9 cellular contexts compared by ENCODE assay signal in genomic region chr20:20710443-20710842, GRCh38. TPM values are rescaled to one million over a fixed set of nuclear protein-coding genes. Genes with fewer than 3 reads are reported as not detected.
DNase-seq lines count a peak whose midpoint lies in the region; ATAC-seq, FAIRE-seq and TF ChIP-seq lines count a peak whose summit lies in the region.
"Had no signal": no experiment of that assay in that cellular context is flagged by ENCODE, and none has a peak within 500 bp of the region (broad histone marks: within the 10 kb centered on the region; RNA-seq: fewer than 3 reads in every experiment).

No MANE protein-coding gene starts in this region.

- CTCF ChIA-PET in Caco-2 (lab: Charles Lee) (interaction anchor here (0.6 to 0.9 kb wide), 3 partner anchors 12 to 148 kb away, joined by 3 to 6 read pairs (median 3); no protein-coding TSS in a partner anchor), OCI-LY7 (lab: Charles Lee; ENCODE audit: unreplicated experiment) (no interaction called here), WTC11 (lab: Charles Lee) (interaction anchor here (0.6 kb wide), 1 partner anchor 452 kb away, joined by 4 read pairs; no protein-coding TSS in a partner anchor)

- H3K27ac Mint-ChIP-seq in Caco-2 (ENCODE audit: unreplicated experiment) (peak overlapping the region; percentile 24), endodermal cell (no peak overlapping the region), WTC11 (no peak overlapping the region)

- intact Hi-C loops in Caco-2 (cut with micrococcal nuclease; ENCODE audit: unreplicated experiment), result no loop called here
- intact Hi-C loops in OCI-LY7 (cut with micrococcal nuclease; ENCODE audit: unreplicated experiment), result loop anchor here (5.0 kb wide), 1 partner anchor 43 kb away; no protein-coding TSS in a partner anchor
- intact Hi-C loops in pancreas (cut with DNase I), result no loop called here

- H3K9ac ChIP-seq in endodermal cell (ENCODE audit: extremely low read depth, low read length, poor library complexity, severe bottlenecking), result no peak overlapping the region

- no peaks in the 10 kb centered on the region for H3K9me2 ChIP-seq in OCI-LY7 (ENCODE audit: insufficient read depth, low read length)

- H3K9me3 ChIP-seq in Caco-2 (no peaks in the 10 kb centered on the region), OCI-LY7 (ENCODE audit: low read length) (no peaks in the 10 kb centered on the region), endodermal cell (ENCODE audit: control insufficient read depth, low read length) (no peaks in the 10 kb centered on the region), pancreas (no peaks in the 10 kb centered on the region)

- BruUV-seq in Caco-2 (replicated peaks; lab: Mats Ljungman, UMichigan) (TSS peak; percentile 21), OCI-LY7 (replicated peaks; lab: Mats Ljungman, UMichigan) (TSS peak; percentile 64)

- H3K9me3 Mint-ChIP-seq in Caco-2 (ENCODE audit: unreplicated experiment) (no peaks in the 10 kb centered on the region), endodermal cell (no peaks in the 10 kb centered on the region), WTC11 (peaks cover 6% of the 10 kb centered on the region; the same call in 1 of the 2 replicates)

- H3K79me2 ChIP-seq in OCI-LY7 (ENCODE audit: insufficient read depth, low read depth, low read length), result peaks cover 9% of the 10 kb centered on the region; the same call in 1 of the 2 replicates

- H3K36me3 Mint-ChIP-seq in Caco-2 (ENCODE audit: insufficient read depth, unreplicated experiment) (peaks cover 13% of the 10 kb centered on the region), endodermal cell (ENCODE audit: low read depth) (no peaks in the 10 kb centered on the region), WTC11 (no peaks in the 10 kb centered on the region)

- peak overlapping the region; percentile 87 for H3K4me2 ChIP-seq in OCI-LY7 (ENCODE audit: low read length)

- H3K27me3 Mint-ChIP-seq in Caco-2 (ENCODE audit: insufficient read depth, unreplicated experiment) (no peaks in the 10 kb centered on the region), endodermal cell (ENCODE audit: insufficient read depth) (peaks cover 16% of the 10 kb centered on the region), WTC11 (ENCODE audit: low read depth) (no peaks in the 10 kb centered on the region)

- no peak overlapping the region for H3K27ac ChIP-seq in OCI-LY7 (ENCODE audit: low read depth, low read length, poor library complexity, severe bottlenecking)
- H3K27ac ChIP-seq in endodermal cell (ENCODE audit: low read depth, low read length), result no peak overlapping the region
- peak overlapping the region; percentile 72 to 91 (median 86) for H3K27ac ChIP-seq in pancreas

- DNase-seq in Caco-2 (no peak), OCI-LY7 (ENCODE audit: low spot score) (no peak), endodermal cell (no peak), pancreas (no peak), WTC11 (ENCODE audit: low spot score) (no peak), NOMO-1 treated with dmso at 0.1 percent for 144 hours (lab: John Stamatoyannopoulos, UW; ENCODE audit: unreplicated experiment) (no peak), A172 (ENCODE audit: low spot score) (no peak), DMS114 treated with DMSO at 0.1 percent for 48 hours (lab: John Stamatoyannopoulos, UW; ENCODE audit: unreplicated experiment) (no peak)
- DNase-seq: GDM1 had no signal

- no peaks in the 10 kb centered on the region for H3K4me1 Mint-ChIP-seq in Caco-2 (ENCODE audit: low read depth, unreplicated experiment)
- peaks cover 22% of the 10 kb centered on the region for H3K4me1 Mint-ChIP-seq in endodermal cell
- peaks cover 17% of the 10 kb centered on the region for H3K4me1 Mint-ChIP-seq in WTC11

- H3K4me3 Mint-ChIP-seq in Caco-2 (ENCODE audit: unreplicated experiment), result peak overlapping the region; percentile 86
- H3K4me3 Mint-ChIP-seq in endodermal cell, result peak overlapping the region; percentile 72
- no peak overlapping the region for H3K4me3 Mint-ChIP-seq in WTC11

- TF ChIP-seq CTCF in Caco-2 (IDR thresholded peaks at IDR 0.05; ENCODE audit: insufficient read depth in 1 of 2, low read depth in 1 of 2, low read length in 1 of 2, severe bottlenecking in 1 of 2, unreplicated experiment in 1 of 2) (no peak), OCI-LY7 (conservative IDR thresholded peaks at IDR 0.05; ENCODE audit: low read length) (no peak), endodermal cell (conservative IDR thresholded peaks at IDR 0.05) (no peak), pancreas (IDR thresholded peaks at IDR 0.05) (no peak), WTC11 (IDR thresholded peaks at IDR 0.05) (no peak)

- WGBS in endodermal cell (ENCODE audit: insufficient coverage in 1 of 2, insufficient read length in 1 of 2), 2 experiments, result 77 to 80% methylated on average over 1 of the region's 1 CpG
- WGBS in pancreas, 2 donors, result 1 to 11% methylated on average over 1 of the region's 1 CpG

- H3K4me1 ChIP-seq in Caco-2 (peaks cover 15% of the 10 kb centered on the region; the same call in 1 of the 2 replicates), OCI-LY7 (ENCODE audit: insufficient read depth, low read length, poor library complexity, severe bottlenecking) (peaks cover 19% of the 10 kb centered on the region), endodermal cell (ENCODE audit: control insufficient read depth, insufficient read depth, low read length) (peaks cover 3% of the 10 kb centered on the region), pancreas (peaks cover 12 to 43% (median 34%) of the 10 kb centered on the region in 3 donors)

- H2AFZ ChIP-seq in OCI-LY7 (ENCODE audit: low read length), result peak overlapping the region; percentile 47; the same call in 1 of the 2 replicates

- H3K27me3 ChIP-seq in Caco-2 (replicated peaks; ENCODE audit: control insufficient read depth, insufficient read depth, low read length), result no peaks in the 10 kb centered on the region
- H3K27me3 ChIP-seq in endodermal cell (ENCODE audit: control insufficient read depth, insufficient read depth, low read length, poor library complexity, severe bottlenecking), result no peaks in the 10 kb centered on the region
- no peaks in the 10 kb centered on the region for H3K27me3 ChIP-seq in pancreas

- H3K4me3 ChIP-seq in Caco-2 (ENCODE audit: low read depth, low read length) (peak overlapping the region; percentile 13), OCI-LY7 (ENCODE audit: low read depth, low read length, poor library complexity, severe bottlenecking) (peak overlapping the region; percentile 98), endodermal cell (ENCODE audit: low read length) (peak overlapping the region; percentile 75), pancreas (peak overlapping the region in 2 of 4 donors; percentile 76 to 89)

- POLR2A ChIA-PET in Caco-2 (lab: Charles Lee) (interaction anchor here (0.5 kb wide), 1 partner anchor 31 kb away, joined by 4 read pairs; no protein-coding TSS in a partner anchor), OCI-LY7 (lab: Charles Lee) (interaction anchor here (0.6 kb wide), 1 partner anchor 838 kb away, joined by 3 read pairs; no protein-coding TSS in a partner anchor), WTC11 (lab: Charles Lee) (no interaction called here)

- H4K20me1 ChIP-seq in OCI-LY7 (ENCODE audit: insufficient read depth, low read length), result no peaks in the 10 kb centered on the region

- no peak for FAIRE-seq in pancreas (lab: Jason Lieb, UNC)

- H3K36me3 ChIP-seq in Caco-2 (ENCODE audit: control insufficient read depth, insufficient read depth, low read length) (no peaks in the 10 kb centered on the region), OCI-LY7 (ENCODE audit: insufficient read depth, low read length) (no peaks in the 10 kb centered on the region), endodermal cell (ENCODE audit: control insufficient read depth, insufficient read depth, low read length) (no peaks in the 10 kb centered on the region), pancreas (no peaks in the 10 kb centered on the region)

- no peak for ATAC-seq in pancreas
- ATAC-seq in WTC11, result no peak

TF ChIP-seq in WTC11, 78 proteins besides CTCF, POLR2A, EP300 and RAD21 (continues in another document):
- TF ChIP-seq ZNF512 (CRISPR knock-in tag; IDR thresholded peaks at IDR 0.05; ENCODE audit: borderline replicate concordance) (no peak), FOXP1 (CRISPR knock-in tag; IDR thresholded peaks at IDR 0.05; ENCODE audit: borderline replicate concordance) (no peak), ZNF219 (CRISPR knock-in tag; IDR thresholded peaks at IDR 0.05; ENCODE audit: borderline replicate concordance) (no peak), ATF1 (CRISPR knock-in tag; IDR thresholded peaks at IDR 0.05) (no peak), TP53 (CRISPR knock-in tag; IDR thresholded peaks at IDR 0.05) (no peak), KAT7 (CRISPR knock-in tag; IDR thresholded peaks at IDR 0.05; ENCODE audit: borderline replicate concordance) (no peak), ZBTB43 (CRISPR knock-in tag; IDR thresholded peaks at IDR 0.05) (no peak)

RNA-seq across cellular contexts. Expression of gene RALGAPA2, which starts 2.0 kb away (rescaled TPM):
- 17.3 and 19.1 TPM in 2 replicates for total RNA-seq in Caco-2 (2022)
- total RNA-seq in OCI-LY7 (2014; rRNA removed; shearing (Covaris generic)), result 9.1 TPM in 2 replicates
- total RNA-seq in OCI-LY7 (2022), result 17.8 and 20.2 TPM in 2 replicates
- total RNA-seq in endodermal cell, result 10 to 100 TPM; 19.5 to 24.6 TPM
- 11.8 TPM for polyA plus RNA-seq in endodermal cell (2013, experiment 1 of 2)
- 13.0 TPM for polyA plus RNA-seq in endodermal cell (2013, experiment 2 of 2)
- total RNA-seq in pancreas, result 10 to 100 TPM; 21.3 to 41.7 (median 26.3) TPM
- 10 to 100 TPM in 1 of 2 donors, 1 to 10 TPM in 1; 9.6 to 10.2 TPM for polyA plus RNA-seq in pancreas
- 18.2 to 20.6 TPM (median 18.6 TPM) in 3 replicates for total RNA-seq in WTC11 (2021)
- total RNA-seq in A172 (2014; rRNA removed; shearing (Covaris generic)), result 7.4 and 11.8 TPM in 2 replicates

Comparison
In these comparisons a context has a peak if more than half of its experiments do, and no peak if none do; other contexts are left out.
1. H3K27ac ChIP-seq: peak in pancreas (4 of 4); none in OCI-LY7 (single experiment) and endodermal cell (single experiment).